Comparison of ENCODE assay signal across 24 cellular contexts in the genomic region with DNA sequence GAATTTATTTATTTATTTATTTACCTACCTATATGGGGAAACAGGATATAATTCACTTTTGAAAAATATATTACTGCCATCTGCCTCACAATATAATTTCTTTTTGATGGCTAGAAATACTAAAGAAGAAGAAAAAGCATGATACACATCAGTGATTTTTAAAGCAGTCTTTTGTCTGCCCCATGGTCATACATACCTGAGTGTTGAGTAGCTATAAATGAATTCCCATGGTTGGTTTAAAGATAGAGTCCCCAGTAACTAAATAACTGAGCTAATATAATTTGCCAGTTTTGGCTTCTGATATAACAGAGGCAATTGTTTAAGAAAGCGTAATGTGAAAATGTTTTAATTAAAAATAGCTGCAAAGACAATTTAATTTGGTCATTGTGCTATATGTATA.
"Had no signal": no experiment of that assay in that cellular context is flagged by ENCODE, and none has a peak within 500 bp of the region (broad histone marks: within the 10 kb centered on the region; RNA-seq: fewer than 3 reads in every experiment).

No MANE protein-coding gene starts in this region.

- H2AFZ ChIP-seq: parathyroid adenoma had no signal

- DNase-seq: activated CD4-positive, alpha-beta T cell treated with anti-CD3 and anti-CD28 coated beads, Interleukin-2, amount 10 ng/mL, durations not matched to agents 24 days and 14 days; activated CD4-positive, CD25-positive, alpha-beta regulatory T cell treated with anti-CD3 and anti-CD28 coated beads, Interleukin-2, amount 50 U/mL, for 72 hours; activated CD8-positive, alpha-beta memory T cell treated with anti-CD3 and anti-CD28 coated beads, Interleukin-2, amount 10 ng/mL, durations not matched to agents 7 days and 5 days; activated CD8-positive, alpha-beta T cell treated with anti-CD3 and anti-CD28 coated beads for 36 hours; activated T-cell treated with anti-CD3 and anti-CD28 coated beads, Interleukin-2, amount 50 U/mL, for 48 hours; cortex of kidney; effector memory CD8-positive, alpha-beta T cell; heart right ventricle; islet precursor cell; midbrain; naive thymus-derived CD8-positive, alpha-beta T cell; nucleus accumbens; psoas muscle; stimulated activated CD4-positive, alpha-beta T cell treated with anti-CD3 and anti-CD28 coated beads, Interleukin-15, amount 100 ng/mL, for 24 hours; stimulated activated CD4-positive, alpha-beta T cell treated with anti-CD3 and anti-CD28 coated beads, Interleukin-2, amount 100 ng/mL, for 24 hours; stimulated activated naive B cell treated with anti-CD40 and anti-IgM and Interleukin-4, amounts not matched to agents 10 μg/mL and 1 μg/mL and 100 μg/mL, for 72 hours; stomach; T-helper 17 cell; thyroid gland; upper lobe of left lung had no signal

- ATAC-seq: activated CD8-positive, alpha-beta memory T cell treated with anti-CD3 and anti-CD28 coated beads, Interleukin-2, amount 10 ng/mL, durations not matched to agents 7 days and 5 days; activated CD8-positive, alpha-beta T cell treated with anti-CD3 and anti-CD28 coated beads for 36 hours; activated naive CD4-positive, alpha-beta T cell treated with anti-CD3 and anti-CD28 coated beads, Interleukin-2, amount 50 U/mL, for 72 hours; effector memory CD8-positive, alpha-beta T cell; heart right ventricle; naive thymus-derived CD8-positive, alpha-beta T cell; psoas muscle; stimulated activated naive B cell treated with anti-CD40 and anti-IgM and Interleukin-4, amounts not matched to agents 10 μg/mL and 1 μg/mL and 100 μg/mL, for 72 hours; T-helper 17 cell had no signal

- H3K9ac ChIP-seq: parathyroid adenoma had no signal

- H3K36me3 ChIP-seq: heart right ventricle, right atrium auricular region, stomach, thyroid gland, upper lobe of left lung, vagina had no signal

- H3K27ac ChIP-seq: heart right ventricle, parathyroid adenoma, psoas muscle, right atrium auricular region, stomach, thyroid gland, upper lobe of left lung, vagina had no signal

- H3K4me1 ChIP-seq: heart right ventricle, parathyroid adenoma, right atrium auricular region, stomach, thyroid gland, upper lobe of left lung, vagina had no signal

- H3K9me3 ChIP-seq: right atrium auricular region, stomach, thyroid gland, upper lobe of left lung, vagina had no signal

- H3K4me3 ChIP-seq: heart right ventricle, psoas muscle, right atrium auricular region, stomach, thyroid gland, upper lobe of left lung, vagina had no signal

- H3K79me2 ChIP-seq: parathyroid adenoma had no signal

- H3K27me3 ChIP-seq: heart right ventricle, right atrium auricular region, stomach, thyroid gland, upper lobe of left lung, vagina had no signal
